In the genomic region with DNA sequence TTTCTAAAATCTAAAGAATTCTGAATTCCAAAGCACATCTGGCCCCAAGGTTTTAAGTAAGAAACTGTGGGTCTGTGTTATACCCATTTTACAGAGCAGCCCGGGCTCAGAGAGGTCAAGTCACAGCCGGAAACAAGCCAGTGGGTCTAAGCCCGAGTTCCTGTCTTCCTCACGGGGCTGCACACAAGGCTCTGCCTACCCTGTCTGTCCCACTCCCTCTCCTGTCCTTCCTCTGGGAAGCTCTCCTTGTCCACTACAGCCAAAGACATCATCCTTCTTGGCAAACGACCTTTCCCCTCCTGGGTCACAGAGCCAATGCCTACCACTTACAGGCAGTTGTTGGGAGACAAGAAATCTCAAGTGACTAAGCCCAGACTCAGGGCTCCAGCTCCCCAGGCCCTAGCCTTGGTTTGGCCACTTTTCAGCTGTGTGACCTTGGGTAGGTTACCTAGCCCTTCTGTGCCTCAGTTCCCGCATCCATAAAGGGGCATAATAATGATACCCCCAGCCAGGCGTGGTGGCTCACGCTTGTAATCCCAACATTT, we compare ENCODE assay signal across 1 cellular context.
TF ChIP-seq lines count a peak whose summit lies in the region.

No MANE protein-coding gene starts in this region.

TF ChIP-seq in HCT116, 20 proteins besides CTCF, POLR2A, EP300 and RAD21 (continued from another document):
- TF ChIP-seq, protein P1, sequence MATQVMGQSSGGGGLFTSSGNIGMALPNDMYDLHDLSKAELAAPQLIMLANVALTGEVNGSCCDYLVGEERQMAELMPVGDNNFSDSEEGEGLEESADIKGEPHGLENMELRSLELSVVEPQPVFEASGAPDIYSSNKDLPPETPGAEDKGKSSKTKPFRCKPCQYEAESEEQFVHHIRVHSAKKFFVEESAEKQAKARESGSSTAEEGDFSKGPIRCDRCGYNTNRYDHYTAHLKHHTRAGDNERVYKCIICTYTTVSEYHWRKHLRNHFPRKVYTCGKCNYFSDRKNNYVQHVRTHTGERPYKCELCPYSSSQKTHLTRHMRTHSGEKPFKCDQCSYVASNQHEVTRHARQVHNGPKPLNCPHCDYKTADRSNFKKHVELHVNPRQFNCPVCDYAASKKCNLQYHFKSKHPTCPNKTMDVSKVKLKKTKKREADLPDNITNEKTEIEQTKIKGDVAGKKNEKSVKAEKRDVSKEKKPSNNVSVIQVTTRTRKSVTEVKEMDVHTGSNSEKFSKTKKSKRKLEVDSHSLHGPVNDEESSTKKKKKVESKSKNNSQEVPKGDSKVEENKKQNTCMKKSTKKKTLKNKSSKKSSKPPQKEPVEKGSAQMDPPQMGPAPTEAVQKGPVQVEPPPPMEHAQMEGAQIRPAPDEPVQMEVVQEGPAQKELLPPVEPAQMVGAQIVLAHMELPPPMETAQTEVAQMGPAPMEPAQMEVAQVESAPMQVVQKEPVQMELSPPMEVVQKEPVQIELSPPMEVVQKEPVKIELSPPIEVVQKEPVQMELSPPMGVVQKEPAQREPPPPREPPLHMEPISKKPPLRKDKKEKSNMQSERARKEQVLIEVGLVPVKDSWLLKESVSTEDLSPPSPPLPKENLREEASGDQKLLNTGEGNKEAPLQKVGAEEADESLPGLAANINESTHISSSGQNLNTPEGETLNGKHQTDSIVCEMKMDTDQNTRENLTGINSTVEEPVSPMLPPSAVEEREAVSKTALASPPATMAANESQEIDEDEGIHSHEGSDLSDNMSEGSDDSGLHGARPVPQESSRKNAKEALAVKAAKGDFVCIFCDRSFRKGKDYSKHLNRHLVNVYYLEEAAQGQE (IDR thresholded peaks at IDR 0.05; ENCODE audit: low read depth) = no peak
- TF ChIP-seq SIN3A (IDR thresholded peaks at IDR 0.05; ENCODE audit: low read depth) (no peak), EGR1 (IDR thresholded peaks at IDR 0.05; ENCODE audit: low read depth) (no peak), EZH2 (IDR thresholded peaks at IDR 0.05) (no peak)
